Comparison of ENCODE assay signal across 8 cellular contexts in genomic region chr1:21669287-21670058, GRCh38. TPM values are rescaled to one million over a fixed set of nuclear protein-coding genes. Genes with fewer than 3 reads are reported as not detected.
DNase-seq lines count a peak whose midpoint lies in the region; ATAC-seq and TF ChIP-seq lines count a peak whose summit lies in the region.

RAP1GAP (minus strand) TSS chr1:21669357; CDS start chr1:21620032, 49,325 bp downstream.

- CTCF ChIA-PET in OCI-LY7 (lab: Charles Lee; ENCODE audit: unreplicated experiment): no interaction called here

- no peaks in the 10 kb centered on the region for H3K9me2 ChIP-seq in OCI-LY7 (ENCODE audit: insufficient read depth, low read length)

- H3K79me2 ChIP-seq in OCI-LY7 (ENCODE audit: insufficient read depth, low read depth, low read length): no peaks in the 10 kb centered on the region

- intact Hi-C loops in Right ventricle myocardium inferior (cut with DNase I) (no loop called here), right lobe of liver (cut with DNase I) (loop anchor here (10.0 kb wide), 2 partner anchors 155 to 295 kb away; no protein-coding TSS in a partner anchor), OCI-LY7 (cut with micrococcal nuclease; ENCODE audit: unreplicated experiment) (no loop called here)

- no peak within 1 kb of the TSS for H3K9ac ChIP-seq in subcutaneous abdominal adipose tissue (ENCODE audit: low read length in 5 of 5)

- H3K27ac ChIP-seq in cardiac muscle cell: no peak within 1 kb of the TSS
- no peak within 1 kb of the TSS for H3K27ac ChIP-seq in SJCRH30
- peak within 1 kb of the TSS; percentile 3 to 54 (median 48) for H3K27ac ChIP-seq in right lobe of liver
- H3K27ac ChIP-seq in subcutaneous abdominal adipose tissue (ENCODE audit: low read depth, low read length): no peak within 1 kb of the TSS
- H3K27ac ChIP-seq in OCI-LY7 (ENCODE audit: low read depth, low read length, poor library complexity, severe bottlenecking): no peak within 1 kb of the TSS

- H3K27me3 ChIP-seq in cardiac muscle cell (peaks cover 19% of the 10 kb centered on the region), SJCRH30 (no peaks in the 10 kb centered on the region), right lobe of liver (no peaks in the 10 kb centered on the region), subcutaneous abdominal adipose tissue (ENCODE audit: control insufficient read depth in 5 of 5, insufficient read depth in 4 of 5, low read length in 5 of 5) (peaks cover 27 to 57% (median 47%) of the 10 kb centered on the region in 5 donors)

- POLR2A ChIA-PET in OCI-LY7 (lab: Charles Lee): no interaction called here

- H3K4me3 ChIP-seq in cardiac muscle cell (peak within 1 kb of the TSS; percentile 54), SJCRH30 (peak within 1 kb of the TSS; percentile 60), right lobe of liver (peak within 1 kb of the TSS; percentile 53 to 58 (median 55)), subcutaneous abdominal adipose tissue (ENCODE audit: low read depth in 1 of 5, low read length in 5 of 5) (peak within 1 kb of the TSS in 4 of 5 donors; percentile 13 to 59 (median 40)), OCI-LY7 (ENCODE audit: low read depth, low read length, poor library complexity, severe bottlenecking) (no peak within 1 kb of the TSS)

- TF ChIP-seq CTCF in cardiac muscle cell (IDR thresholded peaks at IDR 0.05; ENCODE audit: low read depth, low read length) (peak; percentile 11), right lobe of liver (IDR thresholded peaks at IDR 0.05) (peak in 1 of 4 donors; percentile 16), OCI-LY7 (conservative IDR thresholded peaks at IDR 0.05; ENCODE audit: low read length) (no peak)

- no CpG with 5 or more reads among the region's 61 CpGs for WGBS in right lobe of liver (ENCODE audit: insufficient coverage, low coverage, low lambda C conversion rate, missing lambda C conversion rate)

- ATAC-seq in Right ventricle myocardium inferior: no peak
- peak; percentile 85 to 90 (median 86) for ATAC-seq in right lobe of liver
- no peak for ATAC-seq in HG03280 (IDR thresholded peaks at IDR 0.05; ENCODE audit: unreplicated experiment)

- H3K4me2 ChIP-seq in OCI-LY7 (ENCODE audit: low read length): no peak within 1 kb of the TSS; the same call in 1 of the 2 replicates

- TF ChIP-seq POLR2A in right lobe of liver (IDR thresholded peaks at IDR 0.05): peak; percentile 86

- H3K9me3 ChIP-seq in cardiac muscle cell (ENCODE audit: low read depth): no peaks in the 10 kb centered on the region
- no peaks in the 10 kb centered on the region for H3K9me3 ChIP-seq in SJCRH30 (replicated peaks)
- no peaks in the 10 kb centered on the region for H3K9me3 ChIP-seq in right lobe of liver
- H3K9me3 ChIP-seq in subcutaneous abdominal adipose tissue (ENCODE audit: control insufficient read depth in 5 of 5, low read length in 5 of 5): no peaks in the 10 kb centered on the region
- H3K9me3 ChIP-seq in OCI-LY7 (ENCODE audit: low read length): no peaks in the 10 kb centered on the region

- no peaks in the 10 kb centered on the region for H4K20me1 ChIP-seq in OCI-LY7 (ENCODE audit: insufficient read depth, low read length)

- H3K36me3 ChIP-seq in cardiac muscle cell: no peaks in the 10 kb centered on the region
- no peaks in the 10 kb centered on the region for H3K36me3 ChIP-seq in SJCRH30
- no peaks in the 10 kb centered on the region for H3K36me3 ChIP-seq in right lobe of liver
- no peaks in the 10 kb centered on the region for H3K36me3 ChIP-seq in subcutaneous abdominal adipose tissue (ENCODE audit: control insufficient read depth in 5 of 5, insufficient read depth in 5 of 5, low read length in 5 of 5)
- no peaks in the 10 kb centered on the region for H3K36me3 ChIP-seq in OCI-LY7 (ENCODE audit: insufficient read depth, low read length)

- DNase-seq in cardiac muscle cell (ENCODE audit: low read depth in 1 of 2, low spot score in 1 of 2): peak in 1 of 2 donors; percentile 67
- no peak for DNase-seq in Right ventricle myocardium inferior (ENCODE audit: missing footprints)
- DNase-seq in SJCRH30: no peak
- peak; percentile 64 for DNase-seq in cerebellar cortex (ENCODE audit: low spot score)
- peak; percentile 88 to 92 (median 89) for DNase-seq in right lobe of liver
- no peak for DNase-seq in OCI-LY7 (ENCODE audit: low spot score)

- H2AFZ ChIP-seq in OCI-LY7 (ENCODE audit: low read length): no peak within 1 kb of the TSS

- BruUV-seq in OCI-LY7 (replicated peaks; lab: Mats Ljungman, UMichigan): no TSS peak

- peaks cover 3% of the 10 kb centered on the region for H3K4me1 ChIP-seq in cardiac muscle cell (ENCODE audit: low read depth)
- H3K4me1 ChIP-seq in SJCRH30: peaks cover 23% of the 10 kb centered on the region
- peaks cover 0 to 34% (median 10%) of the 10 kb centered on the region in 4 donors for H3K4me1 ChIP-seq in right lobe of liver
- peaks cover 6 to 43% (median 41%) of the 10 kb centered on the region in 5 donors for H3K4me1 ChIP-seq in subcutaneous abdominal adipose tissue (ENCODE audit: control insufficient read depth in 5 of 5, insufficient read depth in 5 of 5, low read length in 5 of 5)
- H3K4me1 ChIP-seq in OCI-LY7 (ENCODE audit: insufficient read depth, low read length, poor library complexity, severe bottlenecking): no peaks in the 10 kb centered on the region

RNA-seq across cellular contexts. Expression of gene RAP1GAP, which starts in this region (rescaled TPM):
- total RNA-seq in cardiac muscle cell (4.1 and 7.4 TPM in 2 replicates), Right ventricle myocardium inferior (4.5 TPM), right lobe of liver (10 to 100 TPM in 5 of 6 experiments, 1 to 10 TPM in 1; 8.0 to 38.1 (median 22.2) TPM), OCI-LY7 (2022) (not detected in 2 replicates)
- polyA plus RNA-seq in cardiac muscle cell: 5.8 and 9.8 TPM in 2 replicates
- total RNA-seq in SJCRH30 (2014; rRNA removed; shearing (Covaris generic)): 5.2 and 8.4 TPM in 2 replicates
- not detected in 2 replicates for total RNA-seq in OCI-LY7 (2014; rRNA removed; shearing (Covaris generic))

Comparison
In these comparisons a context has a peak if more than half of its experiments do, and no peak if none do; other contexts are left out.
1. DNase-seq: peak in cerebellar cortex (single experiment) and right lobe of liver (3 of 3); none in Right ventricle myocardium inferior (single experiment), SJCRH30 (0 of 2) and OCI-LY7 (single experiment).
2. H3K27ac ChIP-seq: peak in right lobe of liver (3 of 3); none in cardiac muscle cell (single experiment), SJCRH30 (single experiment), subcutaneous abdominal adipose tissue (single experiment) and OCI-LY7 (single experiment).
3. ATAC-seq: peak in right lobe of liver (4 of 4); none in Right ventricle myocardium inferior (single experiment) and HG03280 (single experiment).
4. intact Hi-C loops: an anchor here in right lobe of liver (10.0 kb wide); none called in Right ventricle myocardium inferior and OCI-LY7.